ENCODE assay signal across 7 cellular contexts in genomic region chr6:136317023-136317649, GRCh38. TPM values are rescaled to one million over a fixed set of nuclear protein-coding genes. Genes with fewer than 3 reads are reported as not detected.
DNase-seq lines count a peak whose midpoint lies in the region; ATAC-seq, FAIRE-seq and TF ChIP-seq lines count a peak whose summit lies in the region.

No MANE protein-coding gene starts in this region.

- H3K9ac ChIP-seq in HepG2 (ENCODE audit: insufficient read depth, low read depth, low read length), result no peak overlapping the region

- no peaks in the 10 kb centered on the region for H3K79me2 ChIP-seq in HepG2 (ENCODE audit: insufficient read depth, low read length)

- TF ChIP-seq EP300 in HepG2 (IDR thresholded peaks at IDR 0.05; ENCODE audit: low read depth in 2 of 2, low read length in 2 of 2) (no peak), HepG2 (CRISPR knock-in tag; IDR thresholded peaks at IDR 0.05; ENCODE audit: borderline replicate concordance) (no peak)

- H3K36me3 ChIP-seq in HepG2 (replicated peaks in 1 of 2; ENCODE audit: control insufficient read depth in 1 of 2, insufficient read depth in 2 of 2, low read length in 2 of 2), result no peaks in the 10 kb centered on the region

- peak overlapping the region; percentile 44; the same call in 1 of the 2 replicates for H3K4me2 ChIP-seq in HepG2 (ENCODE audit: low read depth, low read length)

- DNase-seq in NCI-H2196 (lab: John Stamatoyannopoulos, UW; ENCODE audit: unreplicated experiment) (peak; percentile 76), choroid plexus epithelial cell (ENCODE audit: low read depth) (peak; percentile 85), HepG2 (ENCODE audit: low spot score) (peak; percentile 62)
- DNase-seq in activated CD4-positive, CD25-positive, alpha-beta regulatory T cell treated with anti-CD3 and anti-CD28 coated beads, Interleukin-2, amount 50 U/mL, for 72 hours, result peak; percentile 36
- DNase-seq in stimulated activated CD4-positive, alpha-beta T cell treated with anti-CD3 and anti-CD28 coated beads, TNF-alpha, amount 100 ng/mL, for 48 hours (ENCODE audit: low read depth in 3 of 3), result peak; percentile 12 to 42 (median 20)

- TF ChIP-seq RAD21 in HepG2 (CRISPR knock-in tag; IDR thresholded peaks at IDR 0.05), result peak; percentile 69

- ATAC-seq in HG02852 (IDR thresholded peaks at IDR 0.05; ENCODE audit: unreplicated experiment), result peak; percentile 79
- peak; percentile 95 for ATAC-seq in HepG2

- TF ChIP-seq CTCF in GM12872 (IDR thresholded peaks at IDR 0.05; ENCODE audit: insufficient read depth, low read depth, low read length), result peak; percentile 81
- TF ChIP-seq CTCF in choroid plexus epithelial cell (conservative IDR thresholded peaks at IDR 0.05; ENCODE audit: low read depth, low read length), result peak; percentile 90
- TF ChIP-seq CTCF in HepG2 (CRISPR knock-in tag; IDR thresholded peaks at IDR 0.05), result peak; percentile 86

- TF ChIP-seq POLR2A in HepG2 (IDR thresholded peaks at IDR 0.05; ENCODE audit: insufficient read depth in 1 of 2, low read depth in 2 of 2, low read length in 2 of 2), result no peak

- POLR2A ChIA-PET in HepG2 (lab: Yijun Ruan, JAX), result interaction anchor here (0.8 to 1.9 kb wide), 2 partner anchors 27 to 91 kb away, joined by 3 to 14 read pairs; partner anchors contain the start of gene BCLAF1

- H3K4me3 ChIP-seq in choroid plexus epithelial cell (ENCODE audit: low read depth, low read length), result no peak overlapping the region
- H3K4me3 ChIP-seq in HepG2 (replicated peaks in 1 of 3; ENCODE audit: insufficient read depth in 1 of 3, low read depth in 2 of 3, low read length in 3 of 3), result no peak overlapping the region

- in situ Hi-C loops in HepG2 (cut with HindIII; ENCODE audit: extremely low pct_ligation_motif_present, low pct_unique_long_range_greater_than_20kb), result loop anchor here (25.0 kb wide), 1 partner anchor 780 kb away; no protein-coding TSS in a partner anchor

- H3K4me1 ChIP-seq in HepG2 (ENCODE audit: insufficient read depth, low read length), result no peaks in the 10 kb centered on the region

- no peaks in the 10 kb centered on the region for H4K20me1 ChIP-seq in HepG2 (ENCODE audit: insufficient read depth, low read length)

- intact Hi-C loops in HepG2 (cut with micrococcal nuclease; ENCODE audit: unreplicated experiment), result loop anchor here (2.0 to 5.0 kb wide), 6 partner anchors 26 to 865 kb away; partner anchors contain the start of gene MTFR2

- no peaks in the 10 kb centered on the region for H3K9me3 ChIP-seq in HepG2 (ENCODE audit: low read length)

- FAIRE-seq in HepG2 (lab: Jason Lieb, UNC), result peak; percentile 89

- CTCF ChIA-PET in HepG2 (lab: Yijun Ruan, JAX; ENCODE audit: low intra/inter-chr PET ratio, low total read pairs), result interaction anchor here (1.0 to 1.4 kb wide), 3 partner anchors 91 to 811 kb away, joined by 4 to 6 read pairs (median 6); no protein-coding TSS in a partner anchor

- WGBS in HepG2 (ENCODE audit: low lambda C conversion rate), result 13% methylated on average over 5 of the region's 5 CpGs

- H3K27ac ChIP-seq in HepG2 (ENCODE audit: extremely low read length, insufficient read depth, low read length), result no peak overlapping the region

- no peak overlapping the region for H2AFZ ChIP-seq in HepG2 (ENCODE audit: low read length)

- no peaks in the 10 kb centered on the region; a peak in 2 of 5 replicates for H3K27me3 ChIP-seq in HepG2 (ENCODE audit: control insufficient read depth in 1 of 2, insufficient read depth in 2 of 2, low read length in 2 of 2)

- BruUV-seq in HepG2 (replicated peaks; lab: Mats Ljungman, UMichigan), result no TSS peak

TF ChIP-seq in HepG2, 621 proteins besides CTCF, POLR2A, EP300 and RAD21 (continues in another document):
- TF ChIP-seq ZBTB49 (CRISPR knock-in tag; IDR thresholded peaks at IDR 0.05; ENCODE audit: borderline replicate concordance) (no peak), ZNF543 (CRISPR knock-in tag; IDR thresholded peaks at IDR 0.05) (no peak), SKIL (CRISPR knock-in tag; IDR thresholded peaks at IDR 0.05; ENCODE audit: borderline replicate concordance) (no peak), ATF6 (CRISPR knock-in tag; conservative IDR thresholded peaks at IDR 0.05) (no peak), NFE2L2 (IDR thresholded peaks at IDR 0.05; ENCODE audit: low read length) (0 out of 2 replicates have a peak, but pooled peaks have one; percentile 4), ZNF253 (CRISPR knock-in tag; IDR thresholded peaks at IDR 0.05; ENCODE audit: borderline replicate concordance) (no peak)

RNA-seq across cellular contexts. Expression of gene BCLAF1, which starts 27.5 kb away (rescaled TPM):
- total RNA-seq in HepG2 (2016; rRNA removed; fragmentation: Illumina TruSeq; extraction: Trizol), result 292 and 439 TPM in 2 replicates
- total RNA-seq in HepG2 (2016; cell fraction: cytosol; rRNA removed; fragmentation: Illumina TruSeq; extraction: Trizol; ENCODE audit: low read depth), result 20.2 and 21.8 TPM in 2 replicates
- 277 and 462 TPM in 2 replicates for total RNA-seq in HepG2 (2016; cell fraction: insoluble cytoplasmic fraction; rRNA removed; fragmentation: Illumina TruSeq; extraction: Trizol)
- total RNA-seq in HepG2 (2016; cell fraction: membrane; rRNA removed; fragmentation: Illumina TruSeq; extraction: Trizol), result 30.3 and 37.3 TPM in 2 replicates
- 318 and 332 TPM in 2 replicates for total RNA-seq in HepG2 (2016; cell fraction: nucleus; rRNA removed; fragmentation: Illumina TruSeq; extraction: Trizol)
- polyA plus RNA-seq in HepG2 (2011; rRNA removed), result 40.4 and 55.3 TPM in 2 replicates
- 15.1 and 21.6 TPM in 2 replicates for polyA plus RNA-seq in HepG2 (2011; cell fraction: cytosol; rRNA removed)
- polyA plus RNA-seq in HepG2 (2011; cell fraction: nucleus; rRNA removed), result 55.9 and 61.4 TPM in 2 replicates
- polyA plus RNA-seq in HepG2 (2012), result 46.3 and 82.3 TPM in 2 replicates
- polyA plus RNA-seq in HepG2 (2016; cell fraction: cytosol; fragmentation: Illumina TruSeq; extraction: Trizol; ENCODE audit: low read depth), result 3.5 and 3.6 TPM in 2 replicates
- 251 and 266 TPM in 2 replicates for polyA plus RNA-seq in HepG2 (2016; cell fraction: insoluble cytoplasmic fraction; fragmentation: Illumina TruSeq; extraction: Trizol; ENCODE audit: low read depth)
- 7.1 and 11.2 TPM in 2 replicates for polyA plus RNA-seq in HepG2 (2016; cell fraction: membrane; fragmentation: Illumina TruSeq; extraction: Trizol; ENCODE audit: low read depth)
- 153 and 159 TPM in 2 replicates for polyA plus RNA-seq in HepG2 (2016; cell fraction: nucleus; fragmentation: Illumina TruSeq; extraction: Trizol; ENCODE audit: insufficient read depth, low read depth)
- polyA minus RNA-seq in HepG2 (2011; rRNA and poly(A)+ RNA removed; ENCODE audit: low replicate concordance), result 71.2 and 104 TPM in 2 replicates
- polyA minus RNA-seq in HepG2 (2011; cell fraction: cytosol; rRNA and poly(A)+ RNA removed), result 64.1 and 70.1 TPM in 2 replicates
- 566 and 662 TPM in 2 replicates for polyA minus RNA-seq in HepG2 (2011; cell fraction: nucleus; rRNA and poly(A)+ RNA removed)

Comparison
In these comparisons a context has a peak if more than half of its experiments do, and no peak if none do; other contexts are left out.
1. DNase-seq: peak in every context shown above with its lines; median percentile 85 in choroid plexus epithelial cell; 76 in NCI-H2196; 62 in HepG2; 36 in activated CD4-positive, CD25-positive, alpha-beta regulatory T cell treated with anti-CD3 and anti-CD28 coated beads, Interleukin-2, amount 50 U/mL, for 72 hours; 20 in stimulated activated CD4-positive, alpha-beta T cell treated with anti-CD3 and anti-CD28 coated beads, TNF-alpha, amount 100 ng/mL, for 48 hours.